Comparison of ENCODE assay signal across 16 cellular contexts in the genomic region with DNA sequence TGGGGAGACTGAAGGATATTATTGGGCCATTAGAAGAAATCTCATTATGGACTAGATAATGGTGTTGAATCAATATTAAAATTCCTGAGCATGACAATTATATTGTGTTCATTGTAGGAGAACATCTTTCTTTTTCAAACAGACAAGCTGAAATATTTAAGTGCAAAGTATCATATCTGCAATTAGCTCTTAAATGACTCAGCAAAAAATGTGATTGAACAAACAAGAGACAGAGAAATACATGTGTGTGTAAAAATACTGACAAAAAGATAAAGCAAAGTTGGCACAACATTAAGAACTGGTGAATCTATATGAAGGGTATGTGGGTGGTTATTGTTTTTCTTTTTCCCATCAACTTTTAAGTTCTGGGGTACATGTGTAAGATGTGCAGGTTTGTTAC.
"Had no signal": no experiment of that assay in that cellular context is flagged by ENCODE, and none has a peak within 500 bp of the region (broad histone marks: within the 10 kb centered on the region; RNA-seq: fewer than 3 reads in every experiment).

No MANE protein-coding gene starts in this region.

- H3K27me3 ChIP-seq: esophagus muscularis mucosa, foreskin keratinocyte, left lung, stomach had no signal

- FAIRE-seq: urothelium cell line had no signal

- DNase-seq: activated CD4-positive, alpha-beta T cell treated with anti-CD3 and anti-CD28 coated beads for 36 hours; activated effector memory CD4-positive, alpha-beta T cell treated with anti-CD3 and anti-CD28 coated beads, Interleukin-2, amount 50 U/mL, for 16 hours; dermis blood vessel endothelial cell; endodermal cell; foreskin keratinocyte; islet precursor cell; left lung; stimulated activated CD4-positive, alpha-beta T cell treated with anti-CD3 and anti-CD28 coated beads, Interleukin-4, amount 100 ng/mL, for 1 hour; stimulated activated CD8-positive, alpha-beta memory T cell treated with anti-CD3 and anti-CD28 coated beads, Interleukin-4, amount 100 ng/mL, for 48 hours; stomach; T-cell; WERI-Rb-1 had no signal

- H3K27ac ChIP-seq: esophagus muscularis mucosa, foreskin keratinocyte, left lung, stomach, WERI-Rb-1 had no signal

- H3K4me1 ChIP-seq: esophagus muscularis mucosa, foreskin keratinocyte, left lung had no signal

- H3K4me3 ChIP-seq: esophagus muscularis mucosa, left lung, stomach had no signal

- ATAC-seq: activated CD4-positive, alpha-beta T cell treated with anti-CD3 and anti-CD28 coated beads for 36 hours; activated naive CD4-positive, alpha-beta T cell treated with anti-CD3 and anti-CD28 coated beads, Interleukin-2, amount 50 U/mL, for 72 hours; foreskin keratinocyte; left lung; natural killer cell treated with Interleukin-12 subunit alpha and Interleukin-12 subunit beta and Interleukin-15 and Interleukin-18, amount 100 ng/mL, for 72 hours; T-cell had no signal

- H3K9me3 ChIP-seq: esophagus muscularis mucosa, left lung, stomach had no signal
